ENCODE assay signal across 14 cellular contexts in genomic region chr5:14739538-14739937, GRCh38.
DNase-seq lines count a peak whose midpoint lies in the region; ATAC-seq and TF ChIP-seq lines count a peak whose summit lies in the region.
"Had no signal": no experiment of that assay in that cellular context is flagged by ENCODE, and none has a peak within 500 bp of the region (broad histone marks: within the 10 kb centered on the region; RNA-seq: fewer than 3 reads in every experiment).

No MANE protein-coding gene starts in this region.

- ATAC-seq in HG03280 (IDR thresholded peaks at IDR 0.05; ENCODE audit: unreplicated experiment) (no peak), GM21528 (IDR thresholded peaks at IDR 0.05; ENCODE audit: low FRiP score, unreplicated experiment) (no peak)
- ATAC-seq: effector memory CD8-positive, alpha-beta T cell had no signal

- H3K4me1 Mint-ChIP-seq in osteocyte (ENCODE audit: unreplicated experiment): peaks cover 16% of the 10 kb centered on the region

- POLR2A ChIA-PET in RWPE1 (lab: Yijun Ruan, JAX; ENCODE audit: low non-redundant PET): no interaction called here

- no peaks in the 10 kb centered on the region for H3K27me3 Mint-ChIP-seq in osteocyte (ENCODE audit: unreplicated experiment)
- H3K27me3 Mint-ChIP-seq: effector memory CD8-positive, alpha-beta T cell had no signal

- CTCF ChIA-PET in RWPE1 (lab: Yijun Ruan, JAX): interaction anchor here (0.6 kb wide), 1 partner anchor 136 kb away, joined by 3 read pairs; no protein-coding TSS in a partner anchor

- H3K27ac Mint-ChIP-seq in osteocyte (ENCODE audit: unreplicated experiment): peak overlapping the region; percentile 31
- H3K27ac Mint-ChIP-seq: effector memory CD8-positive, alpha-beta T cell had no signal

- TF ChIP-seq CTCF in RWPE1 (conservative IDR thresholded peaks at IDR 0.05; ENCODE audit: low read depth): no peak
- TF ChIP-seq CTCF in osteocyte (IDR thresholded peaks at IDR 0.05): no peak

- H3K27ac ChIP-seq in RWPE1: peak overlapping the region; percentile 73
- H3K27ac ChIP-seq: SJCRH30, WERI-Rb-1 had no signal

- peaks cover 13% of the 10 kb centered on the region for H3K36me3 Mint-ChIP-seq in osteocyte (ENCODE audit: unreplicated experiment)

- H3K9me3 Mint-ChIP-seq in osteocyte (ENCODE audit: unreplicated experiment): no peaks in the 10 kb centered on the region
- H3K9me3 Mint-ChIP-seq: effector memory CD8-positive, alpha-beta T cell had no signal

- no peak overlapping the region for H3K4me3 Mint-ChIP-seq in osteocyte (ENCODE audit: unreplicated experiment)
- H3K4me3 Mint-ChIP-seq: effector memory CD8-positive, alpha-beta T cell had no signal

- peak; percentile 90 for DNase-seq in ELR (ENCODE audit: low read depth)
- DNase-seq in RWPE1 (ENCODE audit: low spot score): peak; percentile 77
- peak; percentile 40 for DNase-seq in fibroblast of gingiva (ENCODE audit: low read depth)
- no peak for DNase-seq in osteocyte (ENCODE audit: extremely low spot score, unreplicated experiment)
- no peak for DNase-seq in GM19240 (ENCODE audit: insufficient read length, low spot score)
- no peak for DNase-seq in activated gamma-delta T cell treated with Interleukin-2 at 50 U/mL for 16 hours
- DNase-seq: activated T-cell treated with anti-CD3 and anti-CD28 coated beads for 4 hours; effector memory CD8-positive, alpha-beta T cell; NCI-H1105 treated with DMSO at 0.1 percent for 48 hours; NCI-H526; SJCRH30; WERI-Rb-1 had no signal

Comparison
In these comparisons a context has a peak if more than half of its experiments do, and no peak if none do; other contexts are left out.
1. DNase-seq: peak in ELR (single experiment), RWPE1 (single experiment) and fibroblast of gingiva (single experiment); none in osteocyte (single experiment), GM19240 (single experiment) and activated gamma-delta T cell treated with Interleukin-2 at 50 U/mL for 16 hours (single experiment).